8 cellular contexts compared by ENCODE assay signal in genomic region chr1:85061711-85062424, GRCh38. TPM values are rescaled to one million over a fixed set of nuclear protein-coding genes. Genes with fewer than 3 reads are reported as not detected.
A peak's percentile ranks its signal among the peaks of the same experiment; 100 is the strongest.
DNase-seq lines count a peak whose midpoint lies in the region; ATAC-seq and TF ChIP-seq lines count a peak whose summit lies in the region.

No MANE protein-coding gene starts in this region.

- no peaks in the 10 kb centered on the region for H3K9me3 ChIP-seq in CD8-positive, alpha-beta T cell (ENCODE audit: low read length)
- H3K9me3 ChIP-seq in OCI-LY7 (ENCODE audit: low read length) = no peaks in the 10 kb centered on the region

- peak; percentile 64 to 89 (median 80) for DNase-seq in CD8-positive, alpha-beta T cell
- DNase-seq in GM20000 (ENCODE audit: low spot score) (peak; percentile 93), HS-5 (ENCODE audit: low read depth) (peak; percentile 95), OCI-LY7 (ENCODE audit: low spot score) (peak; percentile 97), fibroblast of pulmonary artery (ENCODE audit: low read depth) (peak; percentile 99)
- peak; percentile 87 for DNase-seq in activated T-helper 1 cell treated with anti-CD3 and anti-CD28 coated beads, Interleukin-12 subunit alpha, Interleukin-12 subunit beta, Interleukin-2, Interleukin-4 antibody, amounts not matched to agents 30 ng/mL and 10 ng/mL and 1 ng/mL, durations not matched to agents 14 hours and 24 hours and 36 hours (ENCODE audit: low spot score)
- peak; percentile 83 for DNase-seq in natural killer cell treated with Interleukin-12 subunit alpha and Interleukin-12 subunit beta and Interleukin-15 and Interleukin-18, amount 100 ng/mL, for 72 hours (ENCODE audit: low spot score)
- peak; percentile 65 to 90 (median 86) for DNase-seq in stimulated activated naive CD4-positive, alpha-beta T cell (lab: John Stamatoyannopoulos, UW)

- peak overlapping the region; percentile 72 for H3K27ac Mint-ChIP-seq in CD8-positive, alpha-beta T cell
- H3K27ac Mint-ChIP-seq in activated T-helper 1 cell treated with anti-CD3 and anti-CD28 coated beads, Interleukin-12 subunit alpha, Interleukin-12 subunit beta, Interleukin-2, Interleukin-4 antibody, amounts not matched to agents 30 ng/mL and 10 ng/mL and 1 ng/mL, durations not matched to agents 14 hours and 24 hours and 36 hours = peak overlapping the region; percentile 62
- H3K27ac Mint-ChIP-seq in natural killer cell treated with Interleukin-12 subunit alpha and Interleukin-12 subunit beta and Interleukin-15 and Interleukin-18, amount 100 ng/mL, for 72 hours = peak overlapping the region in 1 of 2 donors; percentile 65

- H3K4me3 ChIP-seq in CD8-positive, alpha-beta T cell (ENCODE audit: low read depth, low read length) = peak overlapping the region; percentile 38
- H3K4me3 ChIP-seq in OCI-LY7 (ENCODE audit: low read depth, low read length, poor library complexity, severe bottlenecking) = peak overlapping the region; percentile 68
- H3K4me3 ChIP-seq in fibroblast of pulmonary artery (replicated peaks; ENCODE audit: low read depth, low read length) = peak overlapping the region; percentile 56

- no peaks in the 10 kb centered on the region for H3K9me3 Mint-ChIP-seq in CD8-positive, alpha-beta T cell
- no peaks in the 10 kb centered on the region for H3K9me3 Mint-ChIP-seq in activated T-helper 1 cell treated with anti-CD3 and anti-CD28 coated beads, Interleukin-12 subunit alpha, Interleukin-12 subunit beta, Interleukin-2, Interleukin-4 antibody, amounts not matched to agents 30 ng/mL and 10 ng/mL and 1 ng/mL, durations not matched to agents 14 hours and 24 hours and 36 hours
- H3K9me3 Mint-ChIP-seq in natural killer cell treated with Interleukin-12 subunit alpha and Interleukin-12 subunit beta and Interleukin-15 and Interleukin-18, amount 100 ng/mL, for 72 hours = no peaks in the 10 kb centered on the region

- no peaks in the 10 kb centered on the region for H3K27me3 ChIP-seq in CD8-positive, alpha-beta T cell (ENCODE audit: insufficient read depth, low read length)

- peak overlapping the region; percentile 29 for H3K27ac ChIP-seq in CD8-positive, alpha-beta T cell (ENCODE audit: low read depth, low read length)
- H3K27ac ChIP-seq in OCI-LY7 (ENCODE audit: low read depth, low read length, poor library complexity, severe bottlenecking) = no peak overlapping the region

- H3K27me3 Mint-ChIP-seq in CD8-positive, alpha-beta T cell (ENCODE audit: low read depth) = peaks cover 12% of the 10 kb centered on the region
- H3K27me3 Mint-ChIP-seq in activated T-helper 1 cell treated with anti-CD3 and anti-CD28 coated beads, Interleukin-12 subunit alpha, Interleukin-12 subunit beta, Interleukin-2, Interleukin-4 antibody, amounts not matched to agents 30 ng/mL and 10 ng/mL and 1 ng/mL, durations not matched to agents 14 hours and 24 hours and 36 hours (ENCODE audit: insufficient read depth) = peaks cover 16% of the 10 kb centered on the region
- peaks cover 23 to 27% of the 10 kb centered on the region in 2 donors for H3K27me3 Mint-ChIP-seq in natural killer cell treated with Interleukin-12 subunit alpha and Interleukin-12 subunit beta and Interleukin-15 and Interleukin-18, amount 100 ng/mL, for 72 hours

- no peaks in the 10 kb centered on the region for H4K20me1 ChIP-seq in OCI-LY7 (ENCODE audit: insufficient read depth, low read length)

- no peaks in the 10 kb centered on the region for H3K36me3 Mint-ChIP-seq in CD8-positive, alpha-beta T cell
- H3K36me3 Mint-ChIP-seq in activated T-helper 1 cell treated with anti-CD3 and anti-CD28 coated beads, Interleukin-12 subunit alpha, Interleukin-12 subunit beta, Interleukin-2, Interleukin-4 antibody, amounts not matched to agents 30 ng/mL and 10 ng/mL and 1 ng/mL, durations not matched to agents 14 hours and 24 hours and 36 hours (ENCODE audit: low read depth) = peaks cover 2% of the 10 kb centered on the region
- H3K36me3 Mint-ChIP-seq in natural killer cell treated with Interleukin-12 subunit alpha and Interleukin-12 subunit beta and Interleukin-15 and Interleukin-18, amount 100 ng/mL, for 72 hours = no peaks in the 10 kb centered on the region

- H3K4me1 Mint-ChIP-seq in CD8-positive, alpha-beta T cell (ENCODE audit: low read depth) = peaks cover 14% of the 10 kb centered on the region
- peaks cover 15% of the 10 kb centered on the region for H3K4me1 Mint-ChIP-seq in activated T-helper 1 cell treated with anti-CD3 and anti-CD28 coated beads, Interleukin-12 subunit alpha, Interleukin-12 subunit beta, Interleukin-2, Interleukin-4 antibody, amounts not matched to agents 30 ng/mL and 10 ng/mL and 1 ng/mL, durations not matched to agents 14 hours and 24 hours and 36 hours (ENCODE audit: low read depth)
- peaks cover 11 to 14% of the 10 kb centered on the region in 2 donors for H3K4me1 Mint-ChIP-seq in natural killer cell treated with Interleukin-12 subunit alpha and Interleukin-12 subunit beta and Interleukin-15 and Interleukin-18, amount 100 ng/mL, for 72 hours (ENCODE audit: low read depth in 2 of 2)

- H3K79me2 ChIP-seq in OCI-LY7 (ENCODE audit: insufficient read depth, low read depth, low read length) = no peaks in the 10 kb centered on the region

- H3K9me2 ChIP-seq in OCI-LY7 (ENCODE audit: insufficient read depth, low read length) = no peaks in the 10 kb centered on the region

- no peak for TF ChIP-seq CTCF in CD8-positive, alpha-beta T cell (IDR thresholded peaks at IDR 0.05)
- no peak for TF ChIP-seq CTCF in GM20000 (IDR thresholded peaks at IDR 0.05; ENCODE audit: extremely low read depth, missing control alignments)
- no peak for TF ChIP-seq CTCF in OCI-LY7 (conservative IDR thresholded peaks at IDR 0.05; ENCODE audit: low read length)
- TF ChIP-seq CTCF in fibroblast of pulmonary artery (IDR thresholded peaks at IDR 0.05; ENCODE audit: low read length, missing control alignments) = no peak

- no peaks in the 10 kb centered on the region for H3K36me3 ChIP-seq in CD8-positive, alpha-beta T cell (ENCODE audit: insufficient read depth, low read length)
- H3K36me3 ChIP-seq in OCI-LY7 (ENCODE audit: insufficient read depth, low read length) = no peaks in the 10 kb centered on the region

- peaks cover 4% of the 10 kb centered on the region for H3K4me1 ChIP-seq in CD8-positive, alpha-beta T cell (ENCODE audit: insufficient read depth, low read length)
- H3K4me1 ChIP-seq in OCI-LY7 (ENCODE audit: insufficient read depth, low read length, poor library complexity, severe bottlenecking) = peaks cover 17% of the 10 kb centered on the region

- BruUV-seq in OCI-LY7 (replicated peaks; lab: Mats Ljungman, UMichigan) = no TSS peak

- intact Hi-C loops in CD8-positive, alpha-beta T cell (cut with DNase I, micrococcal nuclease) = loop anchor here (1.0 to 10.0 kb wide), 9 partner anchors 13 to 1335 kb away; partner anchors contain the start of genes C1orf52 (in 2 of the 2), SYDE2 (in 2 of the 2), GNG5 (in 1 of the 2) and MCOLN3 (in 1 of the 2)
- intact Hi-C loops in OCI-LY7 (cut with micrococcal nuclease; ENCODE audit: unreplicated experiment) = no loop called here
- intact Hi-C loops in activated T-helper 1 cell treated with anti-CD3 and anti-CD28 coated beads, Interleukin-12 subunit alpha, Interleukin-12 subunit beta, Interleukin-2, Interleukin-4 antibody, amounts not matched to agents 30 ng/mL and 10 ng/mL and 1 ng/mL, durations not matched to agents 14 hours and 24 hours and 36 hours (cut with micrococcal nuclease) = loop anchor here (1.0 to 10.0 kb wide), 8 partner anchors 12 to 643 kb away; partner anchors contain the start of genes BCL10, C1orf52, MCOLN2 and ZNHIT6

- CTCF ChIA-PET in CD8-positive, alpha-beta T cell (lab: Charles Lee) = interaction anchor here (0.6 to 1.5 kb wide), 3 partner anchors 23 to 193 kb away, joined by 3 to 4 read pairs (median 3); no protein-coding TSS in a partner anchor
- CTCF ChIA-PET in OCI-LY7 (lab: Charles Lee; ENCODE audit: unreplicated experiment) = no interaction called here

- H2AFZ ChIP-seq in OCI-LY7 (ENCODE audit: low read length) = peak overlapping the region; percentile 98

- H3K4me3 Mint-ChIP-seq in CD8-positive, alpha-beta T cell = peak overlapping the region; percentile 84
- peak overlapping the region; percentile 85 for H3K4me3 Mint-ChIP-seq in activated T-helper 1 cell treated with anti-CD3 and anti-CD28 coated beads, Interleukin-12 subunit alpha, Interleukin-12 subunit beta, Interleukin-2, Interleukin-4 antibody, amounts not matched to agents 30 ng/mL and 10 ng/mL and 1 ng/mL, durations not matched to agents 14 hours and 24 hours and 36 hours
- peak overlapping the region; percentile 89 for H3K4me3 Mint-ChIP-seq in natural killer cell treated with Interleukin-12 subunit alpha and Interleukin-12 subunit beta and Interleukin-15 and Interleukin-18, amount 100 ng/mL, for 72 hours

- peak overlapping the region; percentile 90 for H3K4me2 ChIP-seq in OCI-LY7 (ENCODE audit: low read length)

- peak; percentile 99 for ATAC-seq in CD8-positive, alpha-beta T cell
- ATAC-seq in natural killer cell treated with Interleukin-12 subunit alpha and Interleukin-12 subunit beta and Interleukin-15 and Interleukin-18, amount 100 ng/mL, for 72 hours = peak; percentile 98 to 100

- POLR2A ChIA-PET in CD8-positive, alpha-beta T cell (lab: Charles Lee) = interaction anchor here (1.1 kb wide), 1 partner anchor 117 kb away, joined by 3 read pairs; no protein-coding TSS in a partner anchor
- POLR2A ChIA-PET in OCI-LY7 (lab: Charles Lee) = interaction anchor here (0.6 to 1.3 kb wide), 5 partner anchors 68 to 1626 kb away, joined by 3 to 4 read pairs (median 3); partner anchors contain the start of gene BCL10

RNA-seq across cellular contexts. Expression of gene MCOLN3, which starts 13.6 kb away (rescaled TPM):
- total RNA-seq in CD8-positive, alpha-beta T cell = under 1 TPM; 0.11 to 0.14 TPM
- not detected in 2 replicates for total RNA-seq in OCI-LY7 (2014; rRNA removed; shearing (Covaris generic))
- not detected in 2 replicates for total RNA-seq in OCI-LY7 (2022)
- total RNA-seq in activated T-helper 1 cell treated with anti-CD3 and anti-CD28 coated beads, Interleukin-12 subunit alpha, Interleukin-12 subunit beta, Interleukin-2, Interleukin-4 antibody, amounts not matched to agents 30 ng/mL and 10 ng/mL and 1 ng/mL, durations not matched to agents 14 hours and 24 hours and 36 hours = 1.3 and 1.7 TPM in 2 replicates
- total RNA-seq in natural killer cell treated with Interleukin-12 subunit alpha and Interleukin-12 subunit beta and Interleukin-15 and Interleukin-18, amount 100 ng/mL, for 72 hours = under 1 TPM in 1 of 2 donors, not detected in 1; 0.31 TPM
